Comparison of ENCODE assay signal across 17 cellular contexts in genomic region chr14:76771432-76771980, GRCh38. TPM values are rescaled to one million over a fixed set of nuclear protein-coding genes. Genes with fewer than 3 reads are reported as not detected.
DNase-seq lines count a peak whose midpoint lies in the region; ATAC-seq and TF ChIP-seq lines count a peak whose summit lies in the region.
"Had no signal": no experiment of that assay in that cellular context is flagged by ENCODE, and none has a peak within 500 bp of the region (broad histone marks: within the 10 kb centered on the region; RNA-seq: fewer than 3 reads in every experiment).

No MANE protein-coding gene starts in this region.

- H3K27me3 ChIP-seq in RWPE2 (ENCODE audit: insufficient read depth, poor library complexity, severe bottlenecking): no peaks in the 10 kb centered on the region
- no peaks in the 10 kb centered on the region for H3K27me3 ChIP-seq in thoracic aorta (replicated peaks; ENCODE audit: insufficient read depth)
- H3K27me3 ChIP-seq: breast epithelium had no signal

- no peak for TF ChIP-seq CTCF in RWPE2 (IDR thresholded peaks at IDR 0.05; ENCODE audit: poor library complexity, severe bottlenecking)
- TF ChIP-seq CTCF in brain (conservative IDR thresholded peaks at IDR 0.05): no peak
- TF ChIP-seq CTCF in lower leg skin (IDR thresholded peaks at IDR 0.05): no peak
- no peak for TF ChIP-seq CTCF in thoracic aorta (IDR thresholded peaks at IDR 0.05)

- no peak overlapping the region for H3K4me3 Mint-ChIP-seq in brain
- H3K4me3 Mint-ChIP-seq: activated CD4-positive, alpha-beta T cell treated with anti-CD3 and anti-CD28 coated beads, Interleukin-2, amount 10 ng/mL, durations not matched to agents 24 days and 14 days; activated naive CD8-positive, alpha-beta T cell treated with anti-CD3 and anti-CD28 coated beads, Interleukin-2, amount 10 ng/mL, durations not matched to agents 7 days and 5 days; activated T-cell treated with anti-CD3 and anti-CD28 coated beads, Interleukin-2, amount 50 U/mL, for 4 hours; IgD-negative memory B cell had no signal

- H3K9me3 Mint-ChIP-seq in brain: no peaks in the 10 kb centered on the region
- H3K9me3 Mint-ChIP-seq: activated CD4-positive, alpha-beta T cell treated with anti-CD3 and anti-CD28 coated beads, Interleukin-2, amount 10 ng/mL, durations not matched to agents 24 days and 14 days; activated naive CD8-positive, alpha-beta T cell treated with anti-CD3 and anti-CD28 coated beads, Interleukin-2, amount 10 ng/mL, durations not matched to agents 7 days and 5 days; activated T-cell treated with anti-CD3 and anti-CD28 coated beads, Interleukin-2, amount 50 U/mL, for 4 hours; IgD-negative memory B cell had no signal

- peaks cover 28% of the 10 kb centered on the region for H3K36me3 Mint-ChIP-seq in brain
- H3K36me3 Mint-ChIP-seq: activated naive CD8-positive, alpha-beta T cell treated with anti-CD3 and anti-CD28 coated beads, Interleukin-2, amount 10 ng/mL, durations not matched to agents 7 days and 5 days; IgD-negative memory B cell had no signal

- intact Hi-C loops in lower leg skin (cut with DNase I; ENCODE audit: low total_unique reads): no loop called here

- H3K4me3 ChIP-seq in RWPE2 (ENCODE audit: severe bottlenecking) (no peak overlapping the region), lower leg skin (ENCODE audit: low read depth, poor library complexity, severe bottlenecking) (no peak overlapping the region), thoracic aorta (no peak overlapping the region)
- H3K4me3 ChIP-seq: breast epithelium had no signal

- peaks cover 7% of the 10 kb centered on the region for H3K4me1 ChIP-seq in RWPE2 (ENCODE audit: insufficient read depth, poor library complexity, severe bottlenecking)
- peaks cover 30 to 74% of the 10 kb centered on the region in 2 donors for H3K4me1 ChIP-seq in thoracic aorta (ENCODE audit: control insufficient read depth in 1 of 2, low read depth in 2 of 2)

- H3K27ac ChIP-seq in RWPE2 (ENCODE audit: poor library complexity, severe bottlenecking) (no peak overlapping the region), thoracic aorta (peak overlapping the region; percentile 89 to 94)

- WGBS in lower leg skin, 2 donors: 96 to 98% methylated on average over 9 of the region's 9 CpGs

- peak overlapping the region in 3 of 5 experiments; percentile 19 to 85 (median 45) for H3K27ac Mint-ChIP-seq in brain

- no peaks in the 10 kb centered on the region for H3K27me3 Mint-ChIP-seq in brain
- H3K27me3 Mint-ChIP-seq: activated CD4-positive, alpha-beta T cell treated with anti-CD3 and anti-CD28 coated beads, Interleukin-2, amount 10 ng/mL, durations not matched to agents 24 days and 14 days had no signal

- ATAC-seq in RWPE2 (ENCODE audit: low read depth) (no peak), thoracic aorta (ENCODE audit: insufficient number of reproducible peaks, low FRiP score, low read depth) (no peak), HG03039 (IDR thresholded peaks at IDR 0.05; ENCODE audit: unreplicated experiment) (no peak)
- ATAC-seq: activated T-cell treated with anti-CD3 and anti-CD28 coated beads, Interleukin-2, amount 50 U/mL, for 4 hours; sciatic nerve had no signal

- H3K9me3 ChIP-seq in RWPE2 (ENCODE audit: severe bottlenecking) (no peaks in the 10 kb centered on the region), thoracic aorta (no peaks in the 10 kb centered on the region)
- H3K9me3 ChIP-seq: breast epithelium had no signal

- H3K4me1 Mint-ChIP-seq in brain: peaks cover 47% of the 10 kb centered on the region

- peak; percentile 38 for DNase-seq in RWPE2 (ENCODE audit: low spot score)
- peak; percentile 7 to 28 for DNase-seq in lower leg skin (ENCODE audit: low spot score in 2 of 2)
- DNase-seq in thoracic aorta (ENCODE audit: low spot score): no peak
- DNase-seq in activated gamma-delta T cell treated with Interleukin-2 at 50 U/mL for 16 hours: no peak
- DNase-seq in T-helper 1 cell: no peak
- DNase-seq: activated CD4-positive, alpha-beta T cell treated with anti-CD3 and anti-CD28 coated beads, Interleukin-2, amount 10 ng/mL, durations not matched to agents 24 days and 14 days; activated naive CD8-positive, alpha-beta T cell treated with anti-CD3 and anti-CD28 coated beads, Interleukin-2, amount 10 ng/mL, durations not matched to agents 7 days and 5 days; activated T-cell treated with anti-CD3 and anti-CD28 coated beads, Interleukin-2, amount 50 U/mL, for 4 hours; effector CD8-positive, alpha-beta T cell; NCI-H187 treated with DMSO at 0.1 percent for 48 hours had no signal

- TF ChIP-seq POLR2A in lower leg skin (IDR thresholded peaks at IDR 0.05): no peak

- H3K36me3 ChIP-seq in RWPE2 (ENCODE audit: low read depth): no peaks in the 10 kb centered on the region
- H3K36me3 ChIP-seq in thoracic aorta: no peaks in the 10 kb centered on the region
- H3K36me3 ChIP-seq: breast epithelium had no signal

RNA-seq across cellular contexts. Expression of gene VASH1, which starts 10.2 kb away (rescaled TPM):
- 42.7 TPM for polyA plus RNA-seq in brain (ENCODE audit: insufficient read depth, low read depth, low replicate concordance)
- total RNA-seq in lower leg skin (1 to 10 TPM in 3 of 4 donors, under 1 TPM in 1; 0.86 to 6.9 (median 1.3) TPM), thoracic aorta (10 to 100 TPM; 21.5 to 27.7 TPM)

RNA-seq across cellular contexts. Expression of gene ANGEL1, which starts 41.2 kb away (rescaled TPM):
- polyA plus RNA-seq in brain (ENCODE audit: insufficient read depth, low read depth, low replicate concordance): 19.3 TPM
- total RNA-seq in lower leg skin (10 to 100 TPM in 2 of 4 donors, 1 to 10 TPM in 2; 5.7 to 15.3 (median 11.5) TPM), thoracic aorta (10 to 100 TPM; 19.5 to 24.5 TPM)

RNA-seq across cellular contexts. Expression of gene LRRC74A, which starts 54.7 kb away (rescaled TPM):
- polyA plus RNA-seq in brain (ENCODE audit: insufficient read depth, low read depth, low replicate concordance): not detected
- total RNA-seq in lower leg skin: not detected
- total RNA-seq in thoracic aorta: not detected
- total RNA-seq: activated CD4-positive, alpha-beta T cell treated with anti-CD3 and anti-CD28 coated beads, Interleukin-2, amount 10 ng/mL, durations not matched to agents 24 days and 14 days; activated naive CD8-positive, alpha-beta T cell treated with anti-CD3 and anti-CD28 coated beads, Interleukin-2, amount 10 ng/mL, durations not matched to agents 7 days and 5 days; activated T-cell treated with anti-CD3 and anti-CD28 coated beads, Interleukin-2, amount 50 U/mL, for 4 hours; breast epithelium; NCI-H460; sciatic nerve; SK-MEL-5 had no signal
- polyA plus RNA-seq: IgD-negative memory B cell had no signal

Comparison
In these comparisons a context has a peak if more than half of its experiments do, and no peak if none do; other contexts are left out.
1. DNase-seq: peak in RWPE2 (single experiment) and lower leg skin (2 of 2); none in thoracic aorta (single experiment), activated gamma-delta T cell treated with Interleukin-2 at 50 U/mL for 16 hours (single experiment) and T-helper 1 cell (0 of 5).